Comparison of ENCODE assay signal across 25 cellular contexts in the genomic region with DNA sequence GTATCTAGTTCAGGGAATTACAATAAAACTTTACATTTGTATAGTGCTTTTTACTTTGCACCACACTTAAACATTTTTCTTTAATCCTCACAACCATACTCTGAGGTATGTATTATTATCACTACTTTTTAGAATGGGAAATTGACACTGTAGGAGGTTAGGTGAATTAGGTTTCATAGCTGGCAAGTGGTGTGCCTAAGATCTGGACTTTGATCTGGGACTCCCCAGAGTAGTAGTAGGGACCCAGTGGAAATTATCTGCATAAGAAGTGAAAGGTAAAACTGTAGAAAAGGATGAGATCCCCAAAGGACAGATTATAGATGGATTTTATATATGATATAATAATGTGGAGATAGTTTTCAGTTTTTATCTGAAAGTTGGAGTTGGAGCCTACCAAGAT.
A peak's percentile ranks its signal among the peaks of the same experiment; 100 is the strongest.
DNase-seq lines count a peak whose midpoint lies in the region; ATAC-seq, FAIRE-seq and TF ChIP-seq lines count a peak whose summit lies in the region.
"Had no signal": no experiment of that assay in that cellular context is flagged by ENCODE, and none has a peak within 500 bp of the region (broad histone marks: within the 10 kb centered on the region; RNA-seq: fewer than 3 reads in every experiment).

No MANE protein-coding gene starts in this region.

- no peak overlapping the region for H2AFZ ChIP-seq in GM12878 (ENCODE audit: control insufficient read depth, low read depth, low read length)
- H2AFZ ChIP-seq: GM23248 had no signal

- SMC1A ChIA-PET in GM12878 (lab: Charles Lee; ENCODE audit: uncharacterized antibody, unreplicated experiment): interaction anchor here (0.9 kb wide), 1 partner anchor 9 kb away, joined by 3 read pairs; no protein-coding TSS in a partner anchor

- POLR2A ChIA-PET in GM12878 (lab: Charles Lee): no interaction called here

- no peak for TF ChIP-seq POLR2A in GM12878 (IDR thresholded peaks at IDR 0.05; ENCODE audit: low read depth, low read length)

- RAD21 ChIA-PET in GM12878 (lab: Charles Lee; ENCODE audit: unreplicated experiment): interaction anchor here (1.3 kb wide), 1 partner anchor 86 kb away, joined by 3 read pairs; no protein-coding TSS in a partner anchor

- no peak for TF ChIP-seq RAD21 in GM12878 (IDR thresholded peaks at IDR 0.05; ENCODE audit: insufficient read depth, low read depth, low read length)

- CTCF ChIA-PET in GM12878 (lab: Yijun Ruan, JAX): no interaction called here

- H3K9ac ChIP-seq in GM12878 (ENCODE audit: control insufficient read depth, insufficient read depth, low read length): no peak overlapping the region
- H3K9ac ChIP-seq: BLaER1 treated with 17β-estradiol and CSF1 and Interleukin-3, amounts not matched to agents 10 nM and 100 nM; GM23248 had no signal

- intact Hi-C loops in Right ventricle myocardium inferior (cut with DNase I): no loop called here
- intact Hi-C loops in left ventricle myocardium inferior (cut with micrococcal nuclease): no loop called here
- intact Hi-C loops in Right ventricle myocardium superior (cut with DNase I): no loop called here
- intact Hi-C loops in GM12878 (cut with micrococcal nuclease; ENCODE audit: unreplicated experiment): no loop called here
- intact Hi-C loops in posterior vena cava (cut with DNase I): no loop called here

- peaks cover 48% of the 10 kb centered on the region for H3K4me1 ChIP-seq in cardiac muscle cell (ENCODE audit: low read depth)
- H3K4me1 ChIP-seq in left ventricle myocardium inferior: peaks cover 59% of the 10 kb centered on the region
- H3K4me1 ChIP-seq in GM12878 (ENCODE audit: control insufficient read depth, insufficient read depth, low read length): no peaks in the 10 kb centered on the region
- H3K4me1 ChIP-seq: A549, BE2C had no signal

- H4K20me1 ChIP-seq in GM12878 (ENCODE audit: control insufficient read depth, insufficient read depth): no peaks in the 10 kb centered on the region
- H4K20me1 ChIP-seq: BLaER1 treated with 17β-estradiol and CSF1 and Interleukin-3, amounts not matched to agents 10 nM and 100 nM had no signal

- in situ Hi-C loops in GM12878 (cut with MboI): no loop called here

- no peak for TF ChIP-seq EP300 in GM12878 (IDR thresholded peaks at IDR 0.05; ENCODE audit: borderline replicate concordance in 1 of 2, control insufficient read depth in 1 of 2, low read depth in 2 of 2, low read length in 2 of 2)

- no peak overlapping the region for H3K4me2 ChIP-seq in GM12878 (ENCODE audit: control insufficient read depth, insufficient read depth)
- H3K4me2 ChIP-seq: A549; BLaER1 treated with 17β-estradiol and CSF1 and Interleukin-3, amounts not matched to agents 10 nM and 100 nM had no signal

- no peaks in the 10 kb centered on the region for H3K9me3 ChIP-seq in cardiac muscle cell (ENCODE audit: low read depth)
- no peaks in the 10 kb centered on the region for H3K9me3 ChIP-seq in left ventricle myocardium inferior (replicated peaks)
- H3K9me3 ChIP-seq in GM12878 (replicated peaks; ENCODE audit: control insufficient read depth, insufficient read depth, low read length): no peaks in the 10 kb centered on the region
- H3K9me3 ChIP-seq: A549; BE2C; BLaER1 treated with 17β-estradiol and CSF1 and Interleukin-3, amounts not matched to agents 10 nM and 100 nM had no signal

- peak overlapping the region; percentile 89 for H3K27ac ChIP-seq in cardiac muscle cell
- H3K27ac ChIP-seq in left ventricle myocardium inferior (replicated peaks): peak overlapping the region; percentile 61
- no peak overlapping the region for H3K27ac ChIP-seq in GM12878 (ENCODE audit: control insufficient read depth, insufficient read depth)
- H3K27ac ChIP-seq: A549; BLaER1 treated with 17β-estradiol and CSF1 and Interleukin-3, amounts not matched to agents 10 nM and 100 nM; GM23248 had no signal

- TF ChIP-seq CTCF in cardiac muscle cell (IDR thresholded peaks at IDR 0.05; ENCODE audit: low read depth, low read length) (no peak), left ventricle myocardium inferior (IDR thresholded peaks at IDR 0.05; ENCODE audit: borderline replicate concordance) (no peak), D721Med (IDR thresholded peaks at IDR 0.05; ENCODE audit: insufficient read depth, missing control alignments) (no peak), GM12878 (IDR thresholded peaks at IDR 0.05 in 2 of 3, conservative IDR thresholded peaks at IDR 0.05 in 1 of 3; ENCODE audit: control insufficient read depth in 2 of 3, extremely low read depth in 1 of 3, insufficient read depth in 1 of 3, low read depth in 3 of 3, low read length in 3 of 3) (no peak)

- peak; percentile 53 for FAIRE-seq in D721Med (lab: Jason Lieb, UNC)
- no peak for FAIRE-seq in GM12878 (lab: Jason Lieb, UNC)
- FAIRE-seq: A549, GM12892, GM19239, H1 had no signal

- no TSS peak for BruUV-seq in GM12878 (replicated peaks; lab: Mats Ljungman, UMichigan)

- DNase-seq in cardiac muscle cell (ENCODE audit: low read depth in 1 of 2, low spot score in 1 of 2) (no peak), Right ventricle myocardium inferior (ENCODE audit: missing footprints) (no peak), left ventricle myocardium inferior (no peak), Right ventricle myocardium superior (no peak), D721Med (ENCODE audit: insufficient read length, low spot score) (no peak), GM12878 (ENCODE audit: low read depth, low spot score) (no peak), posterior vena cava (ENCODE audit: low spot score) (no peak)
- DNase-seq: 8988T; ACHN; AML-193; BE2C; CD4-positive, alpha-beta T cell; CD8-positive, alpha-beta memory T cell; DMS53; DMS79 treated with DMSO at 0.1 percent for 48 hours; GF-D8; GM23248; H7; HCEC 1CT had no signal

- H3K4me3 ChIP-seq in cardiac muscle cell (no peak overlapping the region), left ventricle myocardium inferior (no peak overlapping the region), GM12878 (no peak overlapping the region)
- H3K4me3 ChIP-seq: A549; BLaER1 treated with 17β-estradiol and CSF1 and Interleukin-3, amounts not matched to agents 10 nM and 100 nM; GM23248 had no signal

- no peaks in the 10 kb centered on the region for H3K79me2 ChIP-seq in GM12878 (ENCODE audit: control insufficient read depth, insufficient read depth, low read length)

- ATAC-seq in Right ventricle myocardium inferior (no peak), Right ventricle myocardium superior (ENCODE audit: poor library complexity) (no peak), GM12878 (peak; percentile 43; the same call in 2 of the 3 replicates), GM18861 (IDR thresholded peaks at IDR 0.05; ENCODE audit: unreplicated experiment) (no peak)
- ATAC-seq: A549 had no signal

- peaks cover 42% of the 10 kb centered on the region for H3K36me3 ChIP-seq in cardiac muscle cell
- H3K36me3 ChIP-seq in left ventricle myocardium inferior: peaks cover 70% of the 10 kb centered on the region
- H3K36me3 ChIP-seq in GM12878 (ENCODE audit: control insufficient read depth in 2 of 2, insufficient read depth in 2 of 2, low read length in 1 of 2): peaks cover 3 to 4% of the 10 kb centered on the region in 2 experiments; a peak in 3 of 4 replicates

- no peaks in the 10 kb centered on the region for H3K27me3 ChIP-seq in cardiac muscle cell
- no peaks in the 10 kb centered on the region for H3K27me3 ChIP-seq in left ventricle myocardium inferior (ENCODE audit: low read depth)
- no peaks in the 10 kb centered on the region for H3K27me3 ChIP-seq in GM12878 (replicated peaks in 1 of 2; ENCODE audit: control insufficient read depth in 2 of 2, insufficient read depth in 2 of 2, low read length in 1 of 2)
- H3K27me3 ChIP-seq: BE2C; BLaER1 treated with 17β-estradiol and CSF1 and Interleukin-3, amounts not matched to agents 10 nM and 100 nM had no signal

TF ChIP-seq in GM12878, 131 proteins besides CTCF, POLR2A, EP300 and RAD21:
- peak in 1 of 2 experiments; percentile 64; a peak in 1 of 4 replicates for TF ChIP-seq BHLHE40 (IDR thresholded peaks at IDR 0.05; ENCODE audit: borderline replicate concordance in 1 of 2, low read depth in 2 of 2, low read length in 1 of 2)
- no peak for TF ChIP-seq CBX5 (IDR thresholded peaks at IDR 0.05; ENCODE audit: low read depth)
